In the genomic region with DNA sequence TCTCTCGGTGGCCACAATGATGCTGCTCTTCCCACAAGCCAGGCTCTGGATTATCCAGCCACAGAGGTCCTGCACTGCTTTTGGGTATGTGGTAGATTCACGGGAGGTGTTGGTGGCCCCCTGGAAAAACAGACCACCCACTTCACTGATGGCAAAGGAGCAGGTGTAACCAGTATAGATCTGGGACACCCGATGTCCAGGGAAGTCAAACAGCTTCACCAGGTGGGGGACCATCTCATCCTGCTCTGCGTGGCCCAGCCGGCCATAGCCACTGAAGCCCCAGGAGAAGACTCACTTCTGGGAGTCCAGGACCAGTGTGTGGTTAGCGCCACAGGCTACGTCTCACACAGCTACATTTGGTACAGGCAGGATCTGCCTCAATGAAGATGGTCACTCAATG, we compare ENCODE assay signal across 8 cellular contexts.
"Had no signal": no experiment of that assay in that cellular context is flagged by ENCODE, and none has a peak within 500 bp of the region (broad histone marks: within the 10 kb centered on the region; RNA-seq: fewer than 3 reads in every experiment).

No MANE protein-coding gene starts in this region.

- H3K4me3 ChIP-seq: GM23248, HAP-1, K562 had no signal

- ATAC-seq: HCT116, K562 had no signal

- H3K36me3 ChIP-seq: HAP-1 had no signal

- FAIRE-seq: HTR-8/SVneo, K562 had no signal

- DNase-seq: GM23248, GOT3, H7, IMR-90 had no signal
